1 cellular context compared by ENCODE assay signal in the genomic region with DNA sequence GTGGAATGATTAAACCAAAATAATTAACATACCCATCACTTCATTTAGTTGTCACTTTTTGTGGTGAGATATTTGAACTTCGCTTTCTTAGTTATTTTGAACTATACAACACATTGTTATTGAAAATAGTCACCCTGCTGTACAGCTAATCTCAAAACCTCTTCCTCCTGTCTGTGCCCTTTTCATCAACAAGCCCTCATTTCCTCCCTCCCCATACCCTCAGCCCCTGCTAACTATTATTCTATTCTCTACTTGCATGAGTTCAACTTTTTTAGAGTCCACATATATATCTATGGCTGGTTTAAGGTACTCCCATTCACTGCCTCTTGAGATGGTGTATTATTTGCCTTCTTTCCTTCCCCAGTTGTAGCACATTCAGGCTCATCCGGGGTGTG.
TF ChIP-seq lines count a peak whose summit lies in the region.

No MANE protein-coding gene starts in this region.

TF ChIP-seq in GM23338, 12 proteins besides CTCF, POLR2A, EP300 and RAD21:
- TF ChIP-seq ZNF462 (CRISPR knock-in tag; IDR thresholded peaks at IDR 0.05) (no peak), STAT1 (IDR thresholded peaks at IDR 0.05; ENCODE audit: unreplicated experiment) (no peak), EZH2phosphoT487 (IDR thresholded peaks at IDR 0.05; ENCODE audit: unreplicated experiment) (no peak), NANOG (IDR thresholded peaks at IDR 0.05; ENCODE audit: borderline replicate concordance) (no peak), CREB1 (CRISPR knock-in tag; IDR thresholded peaks at IDR 0.05; ENCODE audit: low read depth) (no peak), ZNF114 (CRISPR knock-in tag; IDR thresholded peaks at IDR 0.05) (no peak), POLR2AphosphoS5 (IDR thresholded peaks at IDR 0.05; ENCODE audit: low read depth) (no peak), EZH2 (IDR thresholded peaks at IDR 0.05; ENCODE audit: low read depth, unreplicated experiment) (no peak), ZNF331 (CRISPR knock-in tag; IDR thresholded peaks at IDR 0.05; ENCODE audit: low read depth) (no peak), JUNB (IDR thresholded peaks at IDR 0.05; ENCODE audit: unreplicated experiment) (no peak)
- TF ChIP-seq, protein P1, sequence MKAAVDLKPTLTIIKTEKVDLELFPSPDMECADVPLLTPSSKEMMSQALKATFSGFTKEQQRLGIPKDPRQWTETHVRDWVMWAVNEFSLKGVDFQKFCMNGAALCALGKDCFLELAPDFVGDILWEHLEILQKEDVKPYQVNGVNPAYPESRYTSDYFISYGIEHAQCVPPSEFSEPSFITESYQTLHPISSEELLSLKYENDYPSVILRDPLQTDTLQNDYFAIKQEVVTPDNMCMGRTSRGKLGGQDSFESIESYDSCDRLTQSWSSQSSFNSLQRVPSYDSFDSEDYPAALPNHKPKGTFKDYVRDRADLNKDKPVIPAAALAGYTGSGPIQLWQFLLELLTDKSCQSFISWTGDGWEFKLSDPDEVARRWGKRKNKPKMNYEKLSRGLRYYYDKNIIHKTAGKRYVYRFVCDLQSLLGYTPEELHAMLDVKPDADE (IDR thresholded peaks at IDR 0.05), result no peak
- TF ChIP-seq, protein P2, sequence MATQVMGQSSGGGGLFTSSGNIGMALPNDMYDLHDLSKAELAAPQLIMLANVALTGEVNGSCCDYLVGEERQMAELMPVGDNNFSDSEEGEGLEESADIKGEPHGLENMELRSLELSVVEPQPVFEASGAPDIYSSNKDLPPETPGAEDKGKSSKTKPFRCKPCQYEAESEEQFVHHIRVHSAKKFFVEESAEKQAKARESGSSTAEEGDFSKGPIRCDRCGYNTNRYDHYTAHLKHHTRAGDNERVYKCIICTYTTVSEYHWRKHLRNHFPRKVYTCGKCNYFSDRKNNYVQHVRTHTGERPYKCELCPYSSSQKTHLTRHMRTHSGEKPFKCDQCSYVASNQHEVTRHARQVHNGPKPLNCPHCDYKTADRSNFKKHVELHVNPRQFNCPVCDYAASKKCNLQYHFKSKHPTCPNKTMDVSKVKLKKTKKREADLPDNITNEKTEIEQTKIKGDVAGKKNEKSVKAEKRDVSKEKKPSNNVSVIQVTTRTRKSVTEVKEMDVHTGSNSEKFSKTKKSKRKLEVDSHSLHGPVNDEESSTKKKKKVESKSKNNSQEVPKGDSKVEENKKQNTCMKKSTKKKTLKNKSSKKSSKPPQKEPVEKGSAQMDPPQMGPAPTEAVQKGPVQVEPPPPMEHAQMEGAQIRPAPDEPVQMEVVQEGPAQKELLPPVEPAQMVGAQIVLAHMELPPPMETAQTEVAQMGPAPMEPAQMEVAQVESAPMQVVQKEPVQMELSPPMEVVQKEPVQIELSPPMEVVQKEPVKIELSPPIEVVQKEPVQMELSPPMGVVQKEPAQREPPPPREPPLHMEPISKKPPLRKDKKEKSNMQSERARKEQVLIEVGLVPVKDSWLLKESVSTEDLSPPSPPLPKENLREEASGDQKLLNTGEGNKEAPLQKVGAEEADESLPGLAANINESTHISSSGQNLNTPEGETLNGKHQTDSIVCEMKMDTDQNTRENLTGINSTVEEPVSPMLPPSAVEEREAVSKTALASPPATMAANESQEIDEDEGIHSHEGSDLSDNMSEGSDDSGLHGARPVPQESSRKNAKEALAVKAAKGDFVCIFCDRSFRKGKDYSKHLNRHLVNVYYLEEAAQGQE (IDR thresholded peaks at IDR 0.05; ENCODE audit: unreplicated experiment), result no peak
